8 cellular contexts compared by ENCODE assay signal in the genomic region with DNA sequence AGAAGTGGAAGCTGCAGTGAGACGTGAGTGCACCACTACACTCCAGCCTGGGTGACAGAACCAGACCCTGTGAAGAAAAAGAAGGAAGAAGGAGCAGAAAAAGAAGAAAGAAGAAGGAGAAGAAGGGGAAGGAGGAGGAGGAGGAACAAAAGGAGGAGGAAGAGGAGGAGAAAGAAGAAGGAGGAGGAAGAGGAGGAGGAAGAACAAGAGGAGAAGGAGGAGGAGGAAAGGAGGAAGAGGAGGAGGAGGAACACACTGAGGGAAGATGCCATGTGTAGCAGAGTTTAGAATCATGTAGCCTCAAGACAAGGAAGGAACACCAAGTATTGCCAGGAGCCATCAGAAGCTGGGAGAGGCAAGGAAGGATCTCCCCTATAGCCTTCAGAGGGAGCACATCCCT.
"Had no signal": no experiment of that assay in that cellular context is flagged by ENCODE, and none has a peak within 500 bp of the region (broad histone marks: within the 10 kb centered on the region; RNA-seq: fewer than 3 reads in every experiment).

No MANE protein-coding gene starts in this region.

- H3K27ac Mint-ChIP-seq: IgD-negative memory B cell had no signal

- DNase-seq: GM23248, H7, KBM-7 had no signal

- H3K9ac ChIP-seq: GM23248, KMS-11 had no signal

- H3K4me1 Mint-ChIP-seq: IgD-negative memory B cell had no signal

- H3K27ac ChIP-seq: GM23248, KMS-11 had no signal

- H3K9me3 ChIP-seq: HAP-1 had no signal

- H3K4me1 ChIP-seq: HAP-1 had no signal

- FAIRE-seq: HTR-8/SVneo had no signal

- H3K36me3 Mint-ChIP-seq: IgD-negative memory B cell had no signal

- H3K36me3 ChIP-seq: HAP-1 had no signal

- H3K4me2 ChIP-seq: KMS-11 had no signal

- H2AFZ ChIP-seq: GM23248 had no signal

- H3K4me3 ChIP-seq: GM23248, HAP-1 had no signal

- H3K27me3 Mint-ChIP-seq: IgD-negative memory B cell had no signal

- ATAC-seq: HCT116 had no signal
